Comparison of ENCODE assay signal across 8 cellular contexts in the genomic region with DNA sequence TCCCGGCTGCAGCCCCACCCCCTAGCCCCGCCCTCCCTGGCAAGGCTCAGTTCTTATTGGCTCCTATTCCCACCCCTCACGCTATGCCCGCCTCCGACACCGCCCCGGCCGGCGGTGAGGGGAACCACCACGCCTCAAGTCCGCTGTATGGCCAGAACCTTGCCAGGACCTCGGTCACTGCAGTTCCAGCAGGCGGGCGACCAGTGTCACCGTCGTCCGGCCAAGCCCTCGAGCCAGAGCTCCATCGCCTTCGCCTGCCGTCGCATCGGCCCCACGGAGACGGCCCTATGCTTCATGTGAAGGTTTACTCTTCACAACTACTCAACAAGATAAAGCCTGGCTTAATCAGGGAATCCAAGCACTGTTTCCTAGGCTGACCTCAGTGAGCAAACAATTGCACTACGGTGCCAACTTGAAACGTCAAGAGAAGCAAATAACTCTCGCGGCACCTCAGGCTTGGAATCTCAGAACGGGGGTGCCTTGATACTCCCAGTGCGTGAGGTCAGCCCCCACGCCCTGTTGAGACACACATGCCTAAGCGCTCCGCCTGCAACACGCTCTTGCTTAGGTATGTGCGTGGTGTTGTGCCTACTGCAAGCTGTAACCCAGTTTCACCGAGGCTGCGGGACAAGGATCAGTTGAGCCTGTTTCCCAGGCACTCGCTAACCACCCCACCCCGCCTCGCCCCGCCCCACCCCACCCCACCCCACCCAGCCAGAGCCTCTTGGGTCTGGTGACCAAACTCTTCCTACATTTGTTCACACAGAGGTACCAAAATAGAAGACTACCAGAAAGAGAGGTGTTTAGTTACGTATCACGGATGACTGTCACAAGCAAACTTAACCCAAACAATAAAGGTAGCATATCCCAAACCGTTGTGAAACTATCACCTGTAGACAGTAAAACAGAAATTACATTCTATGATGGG. TPM values are rescaled to one million over a fixed set of nuclear protein-coding genes. Genes with fewer than 3 reads are reported as not detected.
DNase-seq lines count a peak whose midpoint lies in the region; ATAC-seq and TF ChIP-seq lines count a peak whose summit lies in the region.

No MANE protein-coding gene starts in this region.

- no peaks in the 10 kb centered on the region for H3K9me3 ChIP-seq in PC-9 (ENCODE audit: insufficient read depth, low read depth)
- no peaks in the 10 kb centered on the region for H3K9me3 ChIP-seq in fibroblast of lung (ENCODE audit: control insufficient read depth, insufficient read depth, low read depth, low read length)
- no peaks in the 10 kb centered on the region for H3K9me3 ChIP-seq in naive thymus-derived CD4-positive, alpha-beta T cell (ENCODE audit: control insufficient read depth in 2 of 3, low read length in 3 of 3)

- H3K27ac ChIP-seq in PC-9 (peak overlapping the region; percentile 56), fibroblast of lung (ENCODE audit: insufficient read depth, low read length) (peak overlapping the region; percentile 94)
- peak overlapping the region; percentile 45 for H3K27ac ChIP-seq in naive thymus-derived CD4-positive, alpha-beta T cell (ENCODE audit: low read depth, low read length)

- peaks cover 2 to 60% (median 14%) of the 10 kb centered on the region in 5 donors for H3K27me3 Mint-ChIP-seq in naive thymus-derived CD4-positive, alpha-beta T cell

- H3K4me2 ChIP-seq in PC-9 (peak overlapping the region; percentile 77), fibroblast of lung (ENCODE audit: extremely low read depth, insufficient read depth, low read length) (peak overlapping the region; percentile 98)

- H4K20me1 ChIP-seq in PC-9 (ENCODE audit: insufficient read depth) (no peaks in the 10 kb centered on the region), fibroblast of lung (ENCODE audit: control insufficient read depth, extremely low read depth, insufficient read depth, low read length) (no peaks in the 10 kb centered on the region)

- peak; percentile 49; the same call in 1 of the 2 replicates for TF ChIP-seq CTCF in PC-9 (conservative IDR thresholded peaks at IDR 0.05)
- TF ChIP-seq CTCF in fibroblast of lung (conservative IDR thresholded peaks at IDR 0.05 in 1 of 2, IDR thresholded peaks at IDR 0.05 in 1 of 2; ENCODE audit: low read depth in 1 of 2, low read length in 2 of 2) = no peak

- peak; percentile 73 for DNase-seq in Caki2 (ENCODE audit: low read depth)
- DNase-seq in HS-5 (ENCODE audit: low read depth) = peak; percentile 75
- peak; percentile 87 to 89 for DNase-seq in PC-9
- DNase-seq in activated T-helper 1 cell treated with anti-CD3 and anti-CD28 coated beads, Interleukin-2, amount 50 U/mL, for 16 hours (ENCODE audit: low read depth in 1 of 2, low spot score in 1 of 2) = peak; percentile 76 to 77
- DNase-seq in fibroblast of lung (ENCODE audit: low read depth in 2 of 2) = peak; percentile 83 to 84
- DNase-seq in naive thymus-derived CD4-positive, alpha-beta T cell = peak; percentile 60 to 84 (median 76)
- peak; percentile 66 to 83 for DNase-seq in stimulated activated CD8-positive, alpha-beta memory T cell treated with anti-CD3 and anti-CD28 coated beads, Interleukin-7, amount 100 ng/mL, for 48 hours (ENCODE audit: extremely low read depth in 1 of 2, low read depth in 1 of 2)

- intact Hi-C loops in PC-9 (cut with micrococcal nuclease; ENCODE audit: unreplicated experiment) = loop anchor here (5.0 kb wide), 1 partner anchor 88 kb away; a partner anchor contains a TSS
- intact Hi-C loops in naive thymus-derived CD4-positive, alpha-beta T cell (cut with micrococcal nuclease) = loop anchor here (1.0 to 10.0 kb wide), 12 partner anchors 46 to 1598 kb away; a partner anchor contains a TSS

- BruUV-seq in PC-9 (replicated peaks; lab: Mats Ljungman, UMichigan) = TSS peak; percentile 73

- in situ Hi-C loops in Caki2 (cut with HindIII; ENCODE audit: low pct_unique_long_range_greater_than_20kb, low sequenced_read_pairs) = no loop called here

- H2AFZ ChIP-seq in PC-9 (peak overlapping the region; percentile 97), fibroblast of lung (ENCODE audit: low read length) (peak overlapping the region; percentile 99)

- H3K79me2 ChIP-seq in PC-9 (ENCODE audit: low read depth) (no peaks in the 10 kb centered on the region), fibroblast of lung (ENCODE audit: control insufficient read depth, insufficient read depth, low read length) (no peaks in the 10 kb centered on the region)

- H3K4me3 Mint-ChIP-seq in naive thymus-derived CD4-positive, alpha-beta T cell = peak overlapping the region; percentile 84 to 98 (median 96)

- no peaks in the 10 kb centered on the region for H3K36me3 ChIP-seq in PC-9 (ENCODE audit: low read depth)
- H3K36me3 ChIP-seq in fibroblast of lung (ENCODE audit: control insufficient read depth, insufficient read depth, low read length) = no peaks in the 10 kb centered on the region
- H3K36me3 ChIP-seq in naive thymus-derived CD4-positive, alpha-beta T cell (ENCODE audit: control insufficient read depth in 2 of 3, insufficient read depth in 3 of 3, low read length in 3 of 3) = no peaks in the 10 kb centered on the region

- ATAC-seq in GM21381 (IDR thresholded peaks at IDR 0.05; ENCODE audit: unreplicated experiment) = peak; percentile 98
- peak; percentile 99 for ATAC-seq in naive thymus-derived CD4-positive, alpha-beta T cell

- H3K4me1 ChIP-seq in PC-9 (replicated peaks; ENCODE audit: insufficient read depth) (peaks cover 15% of the 10 kb centered on the region), fibroblast of lung (ENCODE audit: control insufficient read depth, extremely low read depth, insufficient read depth, low read length) (peaks cover 3% of the 10 kb centered on the region)
- no peaks in the 10 kb centered on the region for H3K4me1 ChIP-seq in naive thymus-derived CD4-positive, alpha-beta T cell (ENCODE audit: control insufficient read depth in 2 of 2, insufficient read depth in 2 of 2, low read length in 2 of 2)

- H3K9me2 ChIP-seq in PC-9 (ENCODE audit: insufficient read depth) = no peaks in the 10 kb centered on the region

- H3F3A ChIP-seq in PC-9 (ENCODE audit: insufficient read depth, low read depth) = peaks cover 4% of the 10 kb centered on the region; the same call in 1 of the 2 replicates

- H3K27me3 ChIP-seq in PC-9 (ENCODE audit: insufficient read depth, low read depth) (no peaks in the 10 kb centered on the region), fibroblast of lung (ENCODE audit: control insufficient read depth, insufficient read depth, low read length) (peaks cover under 1% of the 10 kb centered on the region)
- H3K27me3 ChIP-seq in naive thymus-derived CD4-positive, alpha-beta T cell (ENCODE audit: control insufficient read depth in 2 of 2, insufficient read depth in 2 of 2, low read length in 2 of 2) = no peaks in the 10 kb centered on the region

- H3K4me3 ChIP-seq in PC-9 (peak overlapping the region; percentile 82), fibroblast of lung (replicated peaks in 1 of 4; ENCODE audit: control extremely low read depth in 1 of 4, insufficient read depth in 1 of 4, low read depth in 3 of 4, low read length in 4 of 4) (peak overlapping the region; percentile 80 to 97 (median 82))
- H3K4me3 ChIP-seq in naive thymus-derived CD4-positive, alpha-beta T cell (ENCODE audit: low read length) = peak overlapping the region; percentile 77

- H3K9me3 Mint-ChIP-seq in naive thymus-derived CD4-positive, alpha-beta T cell = peaks cover 0 to 1% (median 0%) of the 10 kb centered on the region in 11 donors

- peak overlapping the region in 7 of 9 donors; percentile 58 to 91 (median 82) for H3K27ac Mint-ChIP-seq in naive thymus-derived CD4-positive, alpha-beta T cell

- H3K36me3 Mint-ChIP-seq in naive thymus-derived CD4-positive, alpha-beta T cell = peaks cover 0 to 3% (median 0%) of the 10 kb centered on the region in 5 donors

- CTCF ChIA-PET in PC-9 (lab: Charles Lee) = interaction anchor here (0.6 kb wide), 1 partner anchor 164 kb away, joined by 5 read pairs; no protein-coding TSS in a partner anchor
- CTCF ChIA-PET in naive thymus-derived CD4-positive, alpha-beta T cell (lab: Charles Lee) = interaction anchor here (1.4 kb wide), 1 partner anchor 835 kb away, joined by 3 read pairs; no protein-coding TSS in a partner anchor

- POLR2A ChIA-PET in PC-9 (lab: Charles Lee; ENCODE audit: unreplicated experiment) = interaction anchor here (0.5 to 0.6 kb wide), 5 partner anchors 47 to 972 kb away, joined by 4 to 6 read pairs (median 5); no protein-coding TSS in a partner anchor
- POLR2A ChIA-PET in naive thymus-derived CD4-positive, alpha-beta T cell (lab: Charles Lee) = interaction anchor here (1.5 kb wide), 1 partner anchor 160 kb away, joined by 4 read pairs; a partner anchor contains a TSS

- H3K9ac ChIP-seq in fibroblast of lung (ENCODE audit: insufficient read depth, low read length) = peak overlapping the region; percentile 91

- peaks cover 0 to 16% (median 9%) of the 10 kb centered on the region in 7 donors for H3K4me1 Mint-ChIP-seq in naive thymus-derived CD4-positive, alpha-beta T cell

RNA-seq across cellular contexts. Expression of a gene that starts 0.5 kb away (rescaled TPM):
- total RNA-seq in Caki2 (2014; rRNA removed; shearing (Covaris generic); ENCODE audit: low replicate concordance) = 0.26 and 0.84 TPM in 2 replicates
- total RNA-seq in PC-9 (2021) = 0.70 and 1.1 TPM in 2 replicates
- 1.3 and 1.5 TPM in 2 replicates for total RNA-seq in fibroblast of lung
- 1.5 and 1.7 TPM in 2 replicates for polyA plus RNA-seq in fibroblast of lung
- 1.0 and 1.4 TPM in 2 replicates for polyA plus RNA-seq in fibroblast of lung (2012)
- polyA minus RNA-seq in fibroblast of lung (ENCODE audit: low replicate concordance) = 1.2 and 1.4 TPM in 2 replicates
- 1 to 10 TPM in 3 of 5 experiments, under 1 TPM in 2; 0.27 to 1.6 (median 1.0) TPM for total RNA-seq in naive thymus-derived CD4-positive, alpha-beta T cell
- polyA plus RNA-seq in naive thymus-derived CD4-positive, alpha-beta T cell = under 1 TPM; 0.28 to 0.89 TPM

RNA-seq across cellular contexts. Expression of a gene that starts 25.0 kb away (rescaled TPM):
- not detected in 2 replicates for total RNA-seq in Caki2 (2014; rRNA removed; shearing (Covaris generic); ENCODE audit: low replicate concordance)
- total RNA-seq in PC-9 (2021) (not detected in 2 replicates), fibroblast of lung (not detected in 2 replicates)
- polyA plus RNA-seq in fibroblast of lung = not detected in 2 replicates
- not detected in 2 replicates for polyA plus RNA-seq in fibroblast of lung (2012)
- polyA minus RNA-seq in fibroblast of lung (ENCODE audit: low replicate concordance) = not detected in 2 replicates
- total RNA-seq in naive thymus-derived CD4-positive, alpha-beta T cell = not detected
- not detected for polyA plus RNA-seq in naive thymus-derived CD4-positive, alpha-beta T cell

RNA-seq across cellular contexts. Expression of a gene that starts 46.2 kb away (rescaled TPM):
- total RNA-seq in Caki2 (2014; rRNA removed; shearing (Covaris generic); ENCODE audit: low replicate concordance) = 55.8 and 56.0 TPM in 2 replicates
- 28.5 and 37.8 TPM in 2 replicates for total RNA-seq in PC-9 (2021)
- total RNA-seq in fibroblast of lung = 29.5 and 31.0 TPM in 2 replicates
- 62.3 and 71.8 TPM in 2 replicates for polyA plus RNA-seq in fibroblast of lung
- polyA plus RNA-seq in fibroblast of lung (2012) = 37.8 and 44.3 TPM in 2 replicates
- 11.0 and 14.1 TPM in 2 replicates for polyA minus RNA-seq in fibroblast of lung (ENCODE audit: low replicate concordance)
- 10 to 100 TPM; 22.3 to 56.0 (median 25.0) TPM for total RNA-seq in naive thymus-derived CD4-positive, alpha-beta T cell
- polyA plus RNA-seq in naive thymus-derived CD4-positive, alpha-beta T cell = 10 to 100 TPM; 15.7 to 23.4 TPM

Comparison
In these comparisons a context has a peak if more than half of its experiments do, and no peak if none do; other contexts are left out.
1. Peak in every context shown above with its lines: DNase-seq, ATAC-seq, H3K4me3 ChIP-seq and H3K27ac ChIP-seq.